In the genomic region with DNA sequence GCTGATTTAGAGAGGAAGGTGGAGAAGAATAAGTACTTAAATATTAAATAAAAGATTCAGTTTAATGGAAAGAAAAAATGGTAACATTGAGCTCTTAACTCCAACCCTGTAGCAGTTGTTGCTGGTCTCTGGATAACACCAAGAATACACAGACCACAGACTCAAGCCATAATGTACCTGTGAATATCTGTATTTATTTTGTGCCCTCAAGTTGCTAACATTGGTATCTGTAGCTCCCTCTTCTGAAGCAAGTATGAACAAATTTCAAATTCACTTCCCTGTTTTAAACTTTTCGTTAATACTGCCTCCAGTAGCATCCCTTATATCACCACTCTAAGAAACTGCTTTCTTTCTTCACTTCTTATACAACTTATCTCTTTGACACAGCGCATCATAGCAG, we compare ENCODE assay signal across 32 cellular contexts.
"Had no signal": no experiment of that assay in that cellular context is flagged by ENCODE, and none has a peak within 500 bp of the region (broad histone marks: within the 10 kb centered on the region; RNA-seq: fewer than 3 reads in every experiment).

No MANE protein-coding gene starts in this region.

- H3K4me2 ChIP-seq: SK-N-SH had no signal

- DNase-seq: Kasumi-1, KG1, MG63, NCI-H1048, NCI-H1092 treated with DMSO at 0.1 percent for 48 hours, NCI-H1105 treated with DMSO at 0.1 percent for 48 hours, NCI-H1417, NCI-H1436, NCI-H146, NCI-H1694, NCI-H187, NCI-H1930, NCI-H2029 treated with DMSO at 0.1 percent for 48 hours, NCI-H2081 treated with DMSO at 0.1 percent for 48 hours, NCI-H2107, NCI-H2171, NCI-H226, NCI-H446 treated with DMSO at 0.1 percent for 48 hours, NCI-H510A, NCI-H524, NCI-H526, NCI-H69, NCI-H748 treated with DMSO at 0.1 percent for 48 hours, NCI-H82, PC-3, Peyer's patch, Right ventricle myocardium superior, RPMI8226, SHP77 treated with DMSO at 0.1 percent for 48 hours, SK-N-SH, SW 1271 had no signal

- H3K4me3 ChIP-seq: MG63, Peyer's patch, SJSA1 had no signal

- H3K27ac ChIP-seq: Peyer's patch, SJSA1 had no signal

- H3K9me3 ChIP-seq: MG63, Peyer's patch, SJSA1, SK-N-SH had no signal

- H3K9ac ChIP-seq: SK-N-SH had no signal

- H3K9me2 ChIP-seq: SK-N-SH had no signal

- H3K4me1 ChIP-seq: Peyer's patch, SJSA1 had no signal

- H3K27me3 ChIP-seq: MG63, Peyer's patch, SJSA1 had no signal

- H3K36me3 ChIP-seq: MG63, Peyer's patch, SJSA1 had no signal

- ATAC-seq: PC-3 had no signal
